Comparison of ENCODE assay signal across 1 cellular context in the genomic region with DNA sequence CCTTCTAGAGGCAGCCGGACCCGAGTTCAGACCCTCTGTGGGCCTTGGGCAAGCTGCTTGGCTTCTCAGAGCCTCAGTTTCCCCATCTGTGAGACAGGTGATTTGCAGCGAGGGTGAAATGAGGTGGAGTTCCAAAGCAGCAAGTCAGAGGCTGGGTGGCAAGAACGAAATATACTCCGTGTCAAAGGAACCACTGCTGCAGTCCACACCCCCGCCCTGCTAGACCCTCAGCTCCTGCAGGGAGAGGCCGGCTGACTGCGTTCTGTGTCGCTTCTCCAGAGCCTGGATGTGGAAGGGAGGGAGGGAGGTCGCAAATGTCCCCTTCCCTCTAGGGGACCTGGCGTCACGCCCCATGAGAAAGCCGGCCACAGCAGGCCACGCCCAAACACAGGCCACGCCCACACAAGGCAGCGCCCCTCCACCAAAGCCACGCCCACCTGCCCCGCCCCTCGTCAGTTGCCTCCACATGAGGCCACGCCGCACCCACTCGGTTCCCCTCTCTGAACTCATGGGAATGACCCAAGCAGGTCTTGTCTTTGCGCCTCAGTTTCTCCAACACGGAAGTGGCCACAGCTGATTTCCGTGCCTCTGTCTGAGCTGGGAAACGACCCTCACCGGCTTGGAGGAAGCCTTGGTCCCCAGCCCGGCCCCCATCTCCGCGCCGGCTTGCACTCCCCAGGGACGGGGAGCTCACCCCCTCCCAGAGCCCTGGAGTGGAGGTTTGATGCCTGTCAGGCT.
TF ChIP-seq lines count a peak whose summit lies in the region.

No MANE protein-coding gene starts in this region.

TF ChIP-seq in HEK293, 187 proteins besides CTCF, POLR2A, EP300 and RAD21 (continued from another document and continues in another):
- TF ChIP-seq ZNF23 (tag by site-specific recombination; IDR thresholded peaks at IDR 0.05; ENCODE audit: borderline replicate concordance) (no peak), GLIS2 (tag by site-specific recombination; IDR thresholded peaks at IDR 0.05) (peak; percentile 22; the same call in 1 of the 2 replicates), KLF1 (tag by site-specific recombination; IDR thresholded peaks at IDR 0.05) (peak; percentile 97), ZNF146 (tag by site-specific recombination; IDR thresholded peaks at IDR 0.05) (no peak), ZNF302 (tag by site-specific recombination; IDR thresholded peaks at IDR 0.05; ENCODE audit: low read depth) (no peak), ZNF354C (tag by site-specific recombination; IDR thresholded peaks at IDR 0.05; ENCODE audit: borderline replicate concordance, low read depth) (no peak), PRDM6 (tag by site-specific recombination; IDR thresholded peaks at IDR 0.05) (no peak), ZNF558 (tag by site-specific recombination; IDR thresholded peaks at IDR 0.05) (no peak), ZNF214 (tag by site-specific recombination; IDR thresholded peaks at IDR 0.05; ENCODE audit: borderline replicate concordance) (no peak), HIC1 (tag by site-specific recombination; IDR thresholded peaks at IDR 0.05) (no peak), RBAK (tag by site-specific recombination; IDR thresholded peaks at IDR 0.05) (no peak), ZNF768 (tag by site-specific recombination; IDR thresholded peaks at IDR 0.05) (no peak), ZNF514 (tag by site-specific recombination; IDR thresholded peaks at IDR 0.05) (no peak), ZIC2 (tag by site-specific recombination; IDR thresholded peaks at IDR 0.05) (0 out of 2 replicates have a peak, but pooled peaks have one; percentile 30), ZXDB (tag by site-specific recombination; IDR thresholded peaks at IDR 0.05) (no peak), ZNF248 (tag by site-specific recombination; IDR thresholded peaks at IDR 0.05) (no peak), GLIS1 (tag by site-specific recombination; IDR thresholded peaks at IDR 0.05) (peak; percentile 58), ZNF677 (tag by site-specific recombination; IDR thresholded peaks at IDR 0.05) (no peak), ZNF175 (tag by site-specific recombination; IDR thresholded peaks at IDR 0.05) (no peak), ZNF701 (tag by site-specific recombination; IDR thresholded peaks at IDR 0.05) (no peak), KLF7 (tag by site-specific recombination; IDR thresholded peaks at IDR 0.05; ENCODE audit: borderline replicate concordance) (peak; percentile 43; the same call in 1 of the 2 replicates), MZF1 (tag by site-specific recombination; IDR thresholded peaks at IDR 0.05; ENCODE audit: borderline replicate concordance) (no peak), ATF2 (tag by site-specific recombination; IDR thresholded peaks at IDR 0.05; ENCODE audit: low read depth) (no peak), ZNF600 (tag by site-specific recombination; IDR thresholded peaks at IDR 0.05) (0 out of 2 replicates have a peak, but pooled peaks have one; percentile 29), WT1 (tag by site-specific recombination; IDR thresholded peaks at IDR 0.05) (no peak), ZNF10 (tag by site-specific recombination; IDR thresholded peaks at IDR 0.05) (no peak), ZNF548 (tag by site-specific recombination; IDR thresholded peaks at IDR 0.05) (no peak), ZNF596 (tag by site-specific recombination; IDR thresholded peaks at IDR 0.05) (no peak), ZFP37 (tag by site-specific recombination; IDR thresholded peaks at IDR 0.05) (no peak), ZNF707 (tag by site-specific recombination; IDR thresholded peaks at IDR 0.05) (no peak), ZNF423 (tag by site-specific recombination; IDR thresholded peaks at IDR 0.05) (no peak), ZNF391 (tag by site-specific recombination; IDR thresholded peaks at IDR 0.05; ENCODE audit: borderline replicate concordance, low read depth) (no peak), HOXC10 (CRISPR knock-in tag; IDR thresholded peaks at IDR 0.05) (no peak), KLF9 (tag by site-specific recombination; IDR thresholded peaks at IDR 0.05; ENCODE audit: low read depth) (peak; percentile 100)
- TF ChIP-seq, protein P1, sequence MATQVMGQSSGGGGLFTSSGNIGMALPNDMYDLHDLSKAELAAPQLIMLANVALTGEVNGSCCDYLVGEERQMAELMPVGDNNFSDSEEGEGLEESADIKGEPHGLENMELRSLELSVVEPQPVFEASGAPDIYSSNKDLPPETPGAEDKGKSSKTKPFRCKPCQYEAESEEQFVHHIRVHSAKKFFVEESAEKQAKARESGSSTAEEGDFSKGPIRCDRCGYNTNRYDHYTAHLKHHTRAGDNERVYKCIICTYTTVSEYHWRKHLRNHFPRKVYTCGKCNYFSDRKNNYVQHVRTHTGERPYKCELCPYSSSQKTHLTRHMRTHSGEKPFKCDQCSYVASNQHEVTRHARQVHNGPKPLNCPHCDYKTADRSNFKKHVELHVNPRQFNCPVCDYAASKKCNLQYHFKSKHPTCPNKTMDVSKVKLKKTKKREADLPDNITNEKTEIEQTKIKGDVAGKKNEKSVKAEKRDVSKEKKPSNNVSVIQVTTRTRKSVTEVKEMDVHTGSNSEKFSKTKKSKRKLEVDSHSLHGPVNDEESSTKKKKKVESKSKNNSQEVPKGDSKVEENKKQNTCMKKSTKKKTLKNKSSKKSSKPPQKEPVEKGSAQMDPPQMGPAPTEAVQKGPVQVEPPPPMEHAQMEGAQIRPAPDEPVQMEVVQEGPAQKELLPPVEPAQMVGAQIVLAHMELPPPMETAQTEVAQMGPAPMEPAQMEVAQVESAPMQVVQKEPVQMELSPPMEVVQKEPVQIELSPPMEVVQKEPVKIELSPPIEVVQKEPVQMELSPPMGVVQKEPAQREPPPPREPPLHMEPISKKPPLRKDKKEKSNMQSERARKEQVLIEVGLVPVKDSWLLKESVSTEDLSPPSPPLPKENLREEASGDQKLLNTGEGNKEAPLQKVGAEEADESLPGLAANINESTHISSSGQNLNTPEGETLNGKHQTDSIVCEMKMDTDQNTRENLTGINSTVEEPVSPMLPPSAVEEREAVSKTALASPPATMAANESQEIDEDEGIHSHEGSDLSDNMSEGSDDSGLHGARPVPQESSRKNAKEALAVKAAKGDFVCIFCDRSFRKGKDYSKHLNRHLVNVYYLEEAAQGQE (tag by site-specific recombination; IDR thresholded peaks at IDR 0.05), result no peak
- TF ChIP-seq, protein P2, sequence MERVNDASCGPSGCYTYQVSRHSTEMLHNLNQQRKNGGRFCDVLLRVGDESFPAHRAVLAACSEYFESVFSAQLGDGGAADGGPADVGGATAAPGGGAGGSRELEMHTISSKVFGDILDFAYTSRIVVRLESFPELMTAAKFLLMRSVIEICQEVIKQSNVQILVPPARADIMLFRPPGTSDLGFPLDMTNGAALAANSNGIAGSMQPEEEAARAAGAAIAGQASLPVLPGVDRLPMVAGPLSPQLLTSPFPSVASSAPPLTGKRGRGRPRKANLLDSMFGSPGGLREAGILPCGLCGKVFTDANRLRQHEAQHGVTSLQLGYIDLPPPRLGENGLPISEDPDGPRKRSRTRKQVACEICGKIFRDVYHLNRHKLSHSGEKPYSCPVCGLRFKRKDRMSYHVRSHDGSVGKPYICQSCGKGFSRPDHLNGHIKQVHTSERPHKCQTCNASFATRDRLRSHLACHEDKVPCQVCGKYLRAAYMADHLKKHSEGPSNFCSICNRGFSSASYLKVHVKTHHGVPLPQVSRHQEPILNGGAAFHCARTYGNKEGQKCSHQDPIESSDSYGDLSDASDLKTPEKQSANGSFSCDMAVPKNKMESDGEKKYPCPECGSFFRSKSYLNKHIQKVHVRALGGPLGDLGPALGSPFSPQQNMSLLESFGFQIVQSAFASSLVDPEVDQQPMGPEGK (tag by site-specific recombination; IDR thresholded peaks at IDR 0.05), result peak; percentile 50; the same call in 1 of the 2 replicates
- TF ChIP-seq, protein P3, sequence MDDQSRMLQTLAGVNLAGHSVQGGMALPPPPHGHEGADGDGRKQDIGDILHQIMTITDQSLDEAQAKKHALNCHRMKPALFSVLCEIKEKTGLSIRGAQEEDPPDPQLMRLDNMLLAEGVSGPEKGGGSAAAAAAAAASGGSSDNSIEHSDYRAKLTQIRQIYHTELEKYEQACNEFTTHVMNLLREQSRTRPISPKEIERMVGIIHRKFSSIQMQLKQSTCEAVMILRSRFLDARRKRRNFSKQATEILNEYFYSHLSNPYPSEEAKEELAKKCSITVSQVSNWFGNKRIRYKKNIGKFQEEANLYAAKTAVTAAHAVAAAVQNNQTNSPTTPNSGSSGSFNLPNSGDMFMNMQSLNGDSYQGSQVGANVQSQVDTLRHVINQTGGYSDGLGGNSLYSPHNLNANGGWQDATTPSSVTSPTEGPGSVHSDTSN (CRISPR knock-in tag; IDR thresholded peaks at IDR 0.05), result no peak
- TF ChIP-seq, protein P4, sequence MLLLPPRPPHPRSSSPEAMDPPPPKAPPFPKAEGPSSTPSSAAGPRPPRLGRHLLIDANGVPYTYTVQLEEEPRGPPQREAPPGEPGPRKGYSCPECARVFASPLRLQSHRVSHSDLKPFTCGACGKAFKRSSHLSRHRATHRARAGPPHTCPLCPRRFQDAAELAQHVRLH (tag by site-specific recombination; IDR thresholded peaks at IDR 0.05), result no peak
- TF ChIP-seq, protein P5, sequence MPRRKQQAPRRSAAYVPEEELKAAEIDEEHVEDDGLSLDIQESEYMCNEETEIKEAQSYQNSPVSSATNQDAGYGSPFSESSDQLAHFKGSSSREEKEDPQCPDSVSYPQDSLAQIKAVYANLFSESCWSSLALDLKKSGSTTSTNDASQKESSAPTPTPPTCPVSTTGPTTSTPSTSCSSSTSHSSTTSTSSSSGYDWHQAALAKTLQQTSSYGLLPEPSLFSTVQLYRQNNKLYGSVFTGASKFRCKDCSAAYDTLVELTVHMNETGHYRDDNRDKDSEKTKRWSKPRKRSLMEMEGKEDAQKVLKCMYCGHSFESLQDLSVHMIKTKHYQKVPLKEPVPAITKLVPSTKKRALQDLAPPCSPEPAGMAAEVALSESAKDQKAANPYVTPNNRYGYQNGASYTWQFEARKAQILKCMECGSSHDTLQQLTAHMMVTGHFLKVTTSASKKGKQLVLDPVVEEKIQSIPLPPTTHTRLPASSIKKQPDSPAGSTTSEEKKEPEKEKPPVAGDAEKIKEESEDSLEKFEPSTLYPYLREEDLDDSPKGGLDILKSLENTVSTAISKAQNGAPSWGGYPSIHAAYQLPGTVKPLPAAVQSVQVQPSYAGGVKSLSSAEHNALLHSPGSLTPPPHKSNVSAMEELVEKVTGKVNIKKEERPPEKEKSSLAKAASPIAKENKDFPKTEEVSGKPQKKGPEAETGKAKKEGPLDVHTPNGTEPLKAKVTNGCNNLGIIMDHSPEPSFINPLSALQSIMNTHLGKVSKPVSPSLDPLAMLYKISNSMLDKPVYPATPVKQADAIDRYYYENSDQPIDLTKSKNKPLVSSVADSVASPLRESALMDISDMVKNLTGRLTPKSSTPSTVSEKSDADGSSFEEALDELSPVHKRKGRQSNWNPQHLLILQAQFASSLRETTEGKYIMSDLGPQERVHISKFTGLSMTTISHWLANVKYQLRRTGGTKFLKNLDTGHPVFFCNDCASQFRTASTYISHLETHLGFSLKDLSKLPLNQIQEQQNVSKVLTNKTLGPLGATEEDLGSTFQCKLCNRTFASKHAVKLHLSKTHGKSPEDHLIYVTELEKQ (tag by site-specific recombination; IDR thresholded peaks at IDR 0.05; ENCODE audit: borderline replicate concordance), result no peak
- TF ChIP-seq, protein P6, sequence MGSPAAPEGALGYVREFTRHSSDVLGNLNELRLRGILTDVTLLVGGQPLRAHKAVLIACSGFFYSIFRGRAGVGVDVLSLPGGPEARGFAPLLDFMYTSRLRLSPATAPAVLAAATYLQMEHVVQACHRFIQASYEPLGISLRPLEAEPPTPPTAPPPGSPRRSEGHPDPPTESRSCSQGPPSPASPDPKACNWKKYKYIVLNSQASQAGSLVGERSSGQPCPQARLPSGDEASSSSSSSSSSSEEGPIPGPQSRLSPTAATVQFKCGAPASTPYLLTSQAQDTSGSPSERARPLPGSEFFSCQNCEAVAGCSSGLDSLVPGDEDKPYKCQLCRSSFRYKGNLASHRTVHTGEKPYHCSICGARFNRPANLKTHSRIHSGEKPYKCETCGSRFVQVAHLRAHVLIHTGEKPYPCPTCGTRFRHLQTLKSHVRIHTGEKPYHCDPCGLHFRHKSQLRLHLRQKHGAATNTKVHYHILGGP (tag by site-specific recombination; IDR thresholded peaks at IDR 0.05), result no peak
